ENCODE assay signal across 8 cellular contexts in the genomic region with DNA sequence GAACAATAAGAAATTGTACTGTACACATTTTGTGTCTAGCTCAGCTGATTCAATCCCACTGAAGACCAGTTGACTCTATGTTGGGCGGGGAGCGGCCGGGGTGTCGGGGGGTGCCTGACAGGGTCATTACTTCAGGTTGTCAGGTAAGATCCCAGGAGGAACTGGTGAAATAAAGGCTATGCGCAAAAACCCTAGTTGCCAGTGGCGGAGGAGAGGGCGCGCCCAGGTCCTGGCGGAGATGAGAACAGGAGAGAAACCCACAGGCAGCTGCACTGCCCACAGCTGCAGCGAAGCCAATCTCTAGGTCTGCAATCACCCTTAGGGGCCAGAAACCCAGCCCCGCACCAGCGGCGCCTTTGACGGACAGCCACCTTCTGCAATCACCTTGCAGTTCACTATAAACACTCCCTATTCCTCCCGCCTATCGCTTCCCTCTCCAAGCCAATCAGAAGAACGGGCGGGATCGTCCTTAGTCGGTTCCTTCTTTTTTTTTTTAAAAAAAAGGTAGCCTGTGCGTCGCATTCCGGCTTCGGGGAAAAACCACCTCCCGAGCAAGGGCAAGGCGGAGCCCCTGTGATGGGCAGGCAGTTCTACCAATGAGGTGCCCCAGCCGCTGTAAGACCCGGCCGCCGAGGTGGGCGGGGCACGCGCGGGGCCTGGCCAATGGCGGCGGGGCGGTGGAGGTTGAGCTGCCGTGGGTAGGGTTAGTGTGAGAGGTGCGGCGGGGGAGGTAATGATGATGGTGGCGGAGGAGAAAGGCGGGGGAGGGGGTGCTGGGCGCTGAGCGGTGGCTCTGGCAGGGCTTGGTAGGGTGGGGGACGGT. TPM values are rescaled to one million over a fixed set of nuclear protein-coding genes. Genes with fewer than 3 reads are reported as not detected.
A peak's percentile ranks its signal among the peaks of the same experiment; 100 is the strongest.
DNase-seq lines count a peak whose midpoint lies in the region; ATAC-seq and TF ChIP-seq lines count a peak whose summit lies in the region.

Gene EHBP1 (plus strand): TSS at position 707 of the 823 bp plus-strand sequence. CDS start 1,479 bp downstream, outside the sequence.

- H3K79me2 ChIP-seq in DND-41 (ENCODE audit: insufficient read depth, low read length) (peaks cover 44% of the 10 kb centered on the region), GM23248 (ENCODE audit: insufficient read depth) (peaks cover 45% of the 10 kb centered on the region)

- H3K4me3 Mint-ChIP-seq in activated T-helper 1 cell treated with anti-CD3 and anti-CD28 coated beads, Interleukin-12 subunit alpha, Interleukin-12 subunit beta, Interleukin-2, Interleukin-4 antibody, amounts not matched to agents 30 ng/mL and 10 ng/mL and 1 ng/mL, durations not matched to agents 14 hours and 24 hours and 36 hours: peak within 1 kb of the TSS; percentile 85

- TF ChIP-seq POLR2A in esophagus squamous epithelium (IDR thresholded peaks at IDR 0.05): peak in 3 of 4 donors; percentile 33 to 83 (median 63)

- no peaks in the 10 kb centered on the region for H3K9me3 Mint-ChIP-seq in activated T-helper 1 cell treated with anti-CD3 and anti-CD28 coated beads, Interleukin-12 subunit alpha, Interleukin-12 subunit beta, Interleukin-2, Interleukin-4 antibody, amounts not matched to agents 30 ng/mL and 10 ng/mL and 1 ng/mL, durations not matched to agents 14 hours and 24 hours and 36 hours

- H3F3A ChIP-seq in GM23248 (ENCODE audit: insufficient read depth): peaks cover 14% of the 10 kb centered on the region; the same call in 1 of the 2 replicates

- 1 to 2% methylated on average over 37 to 45 of the region's 45 CpGs for WGBS in GM23248 (ENCODE audit: low coverage in 1 of 2, low lambda C conversion rate in 2 of 2, missing lambda C conversion rate in 2 of 2), 2 experiments
- WGBS in esophagus squamous epithelium, 2 donors: 1 to 2% methylated on average over 18 to 23 of the region's 45 CpGs

- peak; percentile 91 for ATAC-seq in DND-41 (ENCODE audit: insufficient read depth, low read depth)

- no peaks in the 10 kb centered on the region for H3K9me2 ChIP-seq in GM23248 (ENCODE audit: insufficient read depth)

- intact Hi-C loops in activated T-helper 1 cell treated with anti-CD3 and anti-CD28 coated beads, Interleukin-12 subunit alpha, Interleukin-12 subunit beta, Interleukin-2, Interleukin-4 antibody, amounts not matched to agents 30 ng/mL and 10 ng/mL and 1 ng/mL, durations not matched to agents 14 hours and 24 hours and 36 hours (cut with micrococcal nuclease): loop anchor here (1.0 to 10.0 kb wide), 17 partner anchors 70 to 1949 kb away; partner anchors contain the start of genes B3GNT2, CCT4, COMMD1 and FAM161A
- intact Hi-C loops in esophagus squamous epithelium (cut with DNase I): no loop called here

- H3K4me2 ChIP-seq in DND-41 (ENCODE audit: insufficient read depth, low read length): peak within 1 kb of the TSS; percentile 81
- H3K4me2 ChIP-seq in GM23248 (ENCODE audit: unreplicated experiment): peak within 1 kb of the TSS; percentile 96

- peak within 1 kb of the TSS; percentile 80 for H3K27ac ChIP-seq in DND-41 (ENCODE audit: low read length)
- H3K27ac ChIP-seq in GM23248: peak within 1 kb of the TSS; percentile 66
- H3K27ac ChIP-seq in esophagus squamous epithelium: peak within 1 kb of the TSS; percentile 94 to 98 (median 98)

- in situ Hi-C loops in GM23248 (cut with MboI): no loop called here

- H3K27me3 ChIP-seq in DND-41 (ENCODE audit: insufficient read depth, low read length, poor library complexity) (no peaks in the 10 kb centered on the region), GM23248 (replicated peaks; ENCODE audit: insufficient read depth) (no peaks in the 10 kb centered on the region), esophagus squamous epithelium (no peaks in the 10 kb centered on the region)

- peaks cover 9% of the 10 kb centered on the region for H3K36me3 Mint-ChIP-seq in activated T-helper 1 cell treated with anti-CD3 and anti-CD28 coated beads, Interleukin-12 subunit alpha, Interleukin-12 subunit beta, Interleukin-2, Interleukin-4 antibody, amounts not matched to agents 30 ng/mL and 10 ng/mL and 1 ng/mL, durations not matched to agents 14 hours and 24 hours and 36 hours (ENCODE audit: low read depth)

- TF ChIP-seq CTCF in DND-41 (IDR thresholded peaks at IDR 0.05; ENCODE audit: borderline replicate concordance, extremely low read depth, low read length, poor library complexity, severe bottlenecking): no peak
- TF ChIP-seq CTCF in esophagus squamous epithelium (IDR thresholded peaks at IDR 0.05): peak in 1 of 6 experiments; percentile 7

- H3K4me1 ChIP-seq in DND-41 (ENCODE audit: insufficient read depth, low read length) (peaks cover 48% of the 10 kb centered on the region), GM23248 (ENCODE audit: insufficient read depth) (peaks cover 24% of the 10 kb centered on the region), esophagus squamous epithelium (peaks cover 8 to 54% (median 27%) of the 10 kb centered on the region in 3 donors)

- DNase-seq in DND-41 (peak; percentile 99), GM23248 (peak; percentile 99), Kasumi-1 (lab: John Stamatoyannopoulos, UW) (peak; percentile 99), RPMI7951 (ENCODE audit: low read depth) (peak; percentile 100), esophagus squamous epithelium (lab: John Stamatoyannopoulos, UW) (peak; percentile 99), myocyte (ENCODE audit: low read depth) (peak; percentile 99)
- peak; percentile 97 for DNase-seq in activated T-helper 1 cell treated with anti-CD3 and anti-CD28 coated beads, Interleukin-12 subunit alpha, Interleukin-12 subunit beta, Interleukin-2, Interleukin-4 antibody, amounts not matched to agents 30 ng/mL and 10 ng/mL and 1 ng/mL, durations not matched to agents 14 hours and 24 hours and 36 hours (ENCODE audit: low spot score)
- peak; percentile 93 to 94 for DNase-seq in stimulated activated CD8-positive, alpha-beta memory T cell treated with anti-CD3 and anti-CD28 coated beads, Interleukin-7, amount 100 ng/mL, for 48 hours (ENCODE audit: extremely low read depth in 1 of 2, low read depth in 1 of 2)

- H3K27me3 Mint-ChIP-seq in activated T-helper 1 cell treated with anti-CD3 and anti-CD28 coated beads, Interleukin-12 subunit alpha, Interleukin-12 subunit beta, Interleukin-2, Interleukin-4 antibody, amounts not matched to agents 30 ng/mL and 10 ng/mL and 1 ng/mL, durations not matched to agents 14 hours and 24 hours and 36 hours (ENCODE audit: insufficient read depth): peaks cover 6% of the 10 kb centered on the region

- peak within 1 kb of the TSS; percentile 61 for H3K27ac Mint-ChIP-seq in activated T-helper 1 cell treated with anti-CD3 and anti-CD28 coated beads, Interleukin-12 subunit alpha, Interleukin-12 subunit beta, Interleukin-2, Interleukin-4 antibody, amounts not matched to agents 30 ng/mL and 10 ng/mL and 1 ng/mL, durations not matched to agents 14 hours and 24 hours and 36 hours

- H3K4me1 Mint-ChIP-seq in activated T-helper 1 cell treated with anti-CD3 and anti-CD28 coated beads, Interleukin-12 subunit alpha, Interleukin-12 subunit beta, Interleukin-2, Interleukin-4 antibody, amounts not matched to agents 30 ng/mL and 10 ng/mL and 1 ng/mL, durations not matched to agents 14 hours and 24 hours and 36 hours (ENCODE audit: low read depth): peaks cover 34% of the 10 kb centered on the region

- H3K4me3 ChIP-seq in DND-41 (ENCODE audit: low read depth in 1 of 2, low read length in 2 of 2) (peak within 1 kb of the TSS; percentile 64 to 74), GM23248 (peak within 1 kb of the TSS; percentile 95), esophagus squamous epithelium (peak within 1 kb of the TSS; percentile 84 to 97 (median 90))

- H3K36me3 ChIP-seq in DND-41 (ENCODE audit: insufficient read depth, low read length) (peaks cover 8% of the 10 kb centered on the region; the same call in 1 of the 2 replicates), GM23248 (ENCODE audit: low read depth) (peaks cover 29% of the 10 kb centered on the region), esophagus squamous epithelium (peaks cover 0 to 4% (median 0%) of the 10 kb centered on the region in 3 donors)

- H2AFZ ChIP-seq in DND-41 (ENCODE audit: low read depth, low read length) (peak within 1 kb of the TSS; percentile 88), GM23248 (peak within 1 kb of the TSS; percentile 91)

- H3K9me3 ChIP-seq in DND-41 (ENCODE audit: insufficient read depth, low read length, severe bottlenecking) (no peaks in the 10 kb centered on the region), GM23248 (ENCODE audit: low read depth) (no peaks in the 10 kb centered on the region), esophagus squamous epithelium (no peaks in the 10 kb centered on the region)

- H4K20me1 ChIP-seq in DND-41 (ENCODE audit: insufficient read depth, low read length): no peaks in the 10 kb centered on the region
- no peaks in the 10 kb centered on the region for H4K20me1 ChIP-seq in GM23248 (ENCODE audit: insufficient read depth)

- H3K9ac ChIP-seq in DND-41 (ENCODE audit: low read depth, low read length) (peak within 1 kb of the TSS; percentile 73), GM23248 (peak within 1 kb of the TSS; percentile 81)

RNA-seq across cellular contexts. Expression of gene EHBP1, which starts in this region (rescaled TPM):
- total RNA-seq in GM23248 (2014; rRNA removed; shearing (Covaris generic)): 53.0 and 56.8 TPM in 2 replicates
- 36.8 and 41.3 TPM in 2 replicates for polyA plus RNA-seq in GM23248 (2016; fragmentation: Nextera tagmentation; extraction: Ambion mirVana)
- 32.9 and 33.8 TPM in 2 replicates for total RNA-seq in RPMI7951 (2014; rRNA removed; shearing (Covaris generic))
- total RNA-seq in activated T-helper 1 cell treated with anti-CD3 and anti-CD28 coated beads, Interleukin-12 subunit alpha, Interleukin-12 subunit beta, Interleukin-2, Interleukin-4 antibody, amounts not matched to agents 30 ng/mL and 10 ng/mL and 1 ng/mL, durations not matched to agents 14 hours and 24 hours and 36 hours: 23.7 and 24.4 TPM in 2 replicates
- total RNA-seq in esophagus squamous epithelium (100 to 1,000 TPM in 1 of 4 donors, 10 to 100 TPM in 3; 59.6 to 111 (median 77.9) TPM), myocyte (27.6 and 30.0 TPM in 2 replicates)
- 20.1 TPM for polyA plus RNA-seq in myocyte (2012)

Comparison
In these comparisons a context has a peak if more than half of its experiments do, and no peak if none do; other contexts are left out.
1. Peak in every context shown above with its lines: DNase-seq, ATAC-seq, H3K4me3 ChIP-seq and H3K27ac ChIP-seq.